ENCODE assay signal across 1 cellular context in genomic region chr15:35545825-35546580, GRCh38.
TF ChIP-seq lines count a peak whose summit lies in the region.

TSS of gene DPH6 (minus strand) at chr15:35546165. CDS start at chr15:35546141, 24 bp downstream.

TF ChIP-seq in HepG2, 621 proteins besides CTCF, POLR2A, EP300 and RAD21 (continued from another document and continues in another):
- TF ChIP-seq ZSCAN5A (CRISPR knock-in tag; IDR thresholded peaks at IDR 0.05; ENCODE audit: borderline replicate concordance) (peak; percentile 60; the same call in 1 of the 2 replicates), HNF1A (IDR thresholded peaks at IDR 0.05; ENCODE audit: low read depth) (no peak), HNF1A (CRISPR knock-in tag; IDR thresholded peaks at IDR 0.05; ENCODE audit: borderline replicate concordance) (peak; percentile 48; the same call in 1 of the 2 replicates), ZZZ3 (CRISPR knock-in tag; IDR thresholded peaks at IDR 0.05; ENCODE audit: borderline replicate concordance) (no peak; the same call in 1 of the 2 replicates), ZNF281 (CRISPR knock-in tag; IDR thresholded peaks at IDR 0.05; ENCODE audit: borderline replicate concordance) (no peak), KAT8 (CRISPR knock-in tag; IDR thresholded peaks at IDR 0.05) (peak; percentile 39; the same call in 1 of the 2 replicates), FOXM1 (CRISPR knock-in tag; IDR thresholded peaks at IDR 0.05) (0 out of 2 replicates have a peak, but pooled peaks have one; percentile 29), ZNF225 (CRISPR knock-in tag; IDR thresholded peaks at IDR 0.05) (peak; percentile 51; the same call in 1 of the 2 replicates), ZNF629 (CRISPR knock-in tag; conservative IDR thresholded peaks at IDR 0.05) (0 out of 2 replicates have a peak, but pooled peaks have one; percentile 22), HOXA9 (CRISPR knock-in tag; IDR thresholded peaks at IDR 0.05; ENCODE audit: borderline replicate concordance) (peak; percentile 64; the same call in 1 of the 2 replicates), FOSL1 (CRISPR knock-in tag; IDR thresholded peaks at IDR 0.05; ENCODE audit: borderline replicate concordance) (0 out of 2 replicates have a peak, but pooled peaks have one; percentile 24), HMG20B (CRISPR knock-in tag; conservative IDR thresholded peaks at IDR 0.05) (0 out of 2 replicates have a peak, but pooled peaks have one; percentile 9), ZNF136 (CRISPR knock-in tag; IDR thresholded peaks at IDR 0.05; ENCODE audit: low read depth) (0 out of 2 replicates have a peak, but pooled peaks have one; percentile 47), NRL (CRISPR knock-in tag; IDR thresholded peaks at IDR 0.05; ENCODE audit: borderline replicate concordance) (0 out of 2 replicates have a peak, but pooled peaks have one; percentile 48), PHF21A (CRISPR knock-in tag; IDR thresholded peaks at IDR 0.05) (peak; percentile 67), ZNF770 (CRISPR knock-in tag; IDR thresholded peaks at IDR 0.05) (no peak), AGO2 (optimal IDR thresholded peaks at IDR 0.05; ENCODE audit: low read depth, low read length) (peak; percentile 68), BCL3 (CRISPR knock-in tag; IDR thresholded peaks at IDR 0.05) (0 out of 2 replicates have a peak, but pooled peaks have one; percentile 52), ZNF441 (CRISPR knock-in tag; IDR thresholded peaks at IDR 0.05; ENCODE audit: borderline replicate concordance) (peak; percentile 38; the same call in 1 of the 2 replicates), RERE (CRISPR knock-in tag; IDR thresholded peaks at IDR 0.05; ENCODE audit: low read depth) (no peak), ZNF639 (CRISPR knock-in tag; conservative IDR thresholded peaks at IDR 0.05) (0 out of 2 replicates have a peak, but pooled peaks have one; percentile 17), ZNF558 (CRISPR knock-in tag; IDR thresholded peaks at IDR 0.05; ENCODE audit: borderline replicate concordance) (peak; percentile 80; the same call in 1 of the 2 replicates), ZNF83 (CRISPR knock-in tag; IDR thresholded peaks at IDR 0.05; ENCODE audit: borderline replicate concordance) (0 out of 2 replicates have a peak, but pooled peaks have one; percentile 7), ZBTB34 (CRISPR knock-in tag; IDR thresholded peaks at IDR 0.05) (peak; percentile 37; the same call in 1 of the 2 replicates), ISL2 (CRISPR knock-in tag; IDR thresholded peaks at IDR 0.05) (0 out of 2 replicates have a peak, but pooled peaks have one; percentile 54), HOXA3 (CRISPR knock-in tag; IDR thresholded peaks at IDR 0.05) (peak; percentile 88; the same call in 1 of the 2 replicates), MIER2 (CRISPR knock-in tag; IDR thresholded peaks at IDR 0.05) (0 out of 2 replicates have a peak, but pooled peaks have one; percentile 13), YEATS2 (CRISPR knock-in tag; IDR thresholded peaks at IDR 0.05; ENCODE audit: borderline replicate concordance) (peak; percentile 78), ATF1 (CRISPR knock-in tag; IDR thresholded peaks at IDR 0.05) (no peak), ATF7-NPFF (CRISPR knock-in tag; IDR thresholded peaks at IDR 0.05; ENCODE audit: low read depth) (no peak), TFDP2 (CRISPR knock-in tag; IDR thresholded peaks at IDR 0.05) (peak; percentile 78), SIX4 (CRISPR knock-in tag; IDR thresholded peaks at IDR 0.05) (0 out of 2 replicates have a peak, but pooled peaks have one; percentile 11)
